12 cellular contexts compared by ENCODE assay signal in the genomic region with DNA sequence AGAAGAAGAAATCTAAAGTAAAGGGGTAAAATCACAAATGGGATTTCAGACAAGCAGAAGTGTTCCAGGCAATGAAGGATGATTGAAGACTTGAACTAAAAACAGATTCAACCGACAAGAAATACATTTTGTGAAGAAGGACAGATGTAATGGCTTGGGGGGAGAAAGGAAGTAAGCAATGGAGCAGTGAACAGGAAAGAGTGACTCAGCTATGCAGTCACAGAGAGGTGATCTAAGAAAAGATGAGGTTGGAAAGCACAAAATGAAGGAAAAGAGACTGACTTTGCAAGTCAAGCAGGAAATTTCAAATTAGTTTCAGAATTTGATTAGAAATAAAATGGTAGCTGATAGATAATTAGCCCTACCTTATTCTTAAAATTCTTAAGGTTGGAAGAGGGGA.
DNase-seq lines count a peak whose midpoint lies in the region; ATAC-seq, FAIRE-seq and TF ChIP-seq lines count a peak whose summit lies in the region.
"Had no signal": no experiment of that assay in that cellular context is flagged by ENCODE, and none has a peak within 500 bp of the region (broad histone marks: within the 10 kb centered on the region; RNA-seq: fewer than 3 reads in every experiment).

No MANE protein-coding gene starts in this region.

- H3F3A ChIP-seq in smooth muscle cell (ENCODE audit: low read depth) = no peaks in the 10 kb centered on the region

- H3K4me3 ChIP-seq in fibroblast of mammary gland (ENCODE audit: control insufficient read depth, low read depth, low read length) (no peak overlapping the region), smooth muscle cell (no peak overlapping the region), BE2C (ENCODE audit: low read depth, low read length) (no peak overlapping the region)

- H3K36me3 ChIP-seq in smooth muscle cell (ENCODE audit: low read depth) (no peaks in the 10 kb centered on the region), BE2C (no peaks in the 10 kb centered on the region)
- H3K36me3 ChIP-seq: neutrophil had no signal

- DNase-seq in SKM-1 treated with dmso at 0.1 percent for 144 hours (lab: John Stamatoyannopoulos, UW; ENCODE audit: unreplicated experiment) (peak; percentile 3), SKM-1 (lab: John Stamatoyannopoulos, UW; ENCODE audit: unreplicated experiment) (no peak), RCC 7860 (ENCODE audit: low spot score) (peak; percentile 46), fibroblast of mammary gland (ENCODE audit: low read depth) (peak; percentile 46), smooth muscle cell (lab: John Stamatoyannopoulos, UW; ENCODE audit: unreplicated experiment) (no peak), C1 segment of cervical spinal cord (lab: John Stamatoyannopoulos, UW) (no peak), BE2C (no peak)
- DNase-seq: islet precursor cell; stimulated activated CD4-positive, alpha-beta T cell treated with anti-CD3 and anti-CD28 coated beads, Interleukin-15, amount 100 ng/mL, for 24 hours had no signal

- H3K4me1 ChIP-seq in smooth muscle cell (ENCODE audit: low read depth) (no peaks in the 10 kb centered on the region), BE2C (no peaks in the 10 kb centered on the region)

- whole genome bisulfite sequencing in smooth muscle cell (ENCODE audit: low lambda C conversion rate) = 22% methylated on average over 1 of the region's 1 CpG

- H3K9ac ChIP-seq in smooth muscle cell (ENCODE audit: low read depth) = no peak overlapping the region

- no peak overlapping the region for H3K27ac ChIP-seq in smooth muscle cell (ENCODE audit: low read depth)
- H3K27ac ChIP-seq: neutrophil had no signal

- no peak for TF ChIP-seq CTCF in fibroblast of mammary gland (conservative IDR thresholded peaks at IDR 0.05; ENCODE audit: control insufficient read depth, insufficient read depth, low read depth, low read length)
- no peak for TF ChIP-seq CTCF in smooth muscle cell (IDR thresholded peaks at IDR 0.05; ENCODE audit: borderline replicate concordance, insufficient read depth, poor library complexity, severe bottlenecking)
- TF ChIP-seq CTCF in BE2C (IDR thresholded peaks at IDR 0.05; ENCODE audit: low read depth, low read length) = no peak

- no peak for ATAC-seq in GM18505 (IDR thresholded peaks at IDR 0.05; ENCODE audit: unreplicated experiment)

- no peaks in the 10 kb centered on the region for H3K27me3 ChIP-seq in smooth muscle cell (ENCODE audit: low read depth)
- no peaks in the 10 kb centered on the region for H3K27me3 ChIP-seq in BE2C
- H3K27me3 ChIP-seq: neutrophil had no signal

- peak overlapping the region; percentile 75 for H2AFZ ChIP-seq in smooth muscle cell (ENCODE audit: low read depth)

- peak; percentile 56 for FAIRE-seq in RCC 7860 (lab: Jason Lieb, UNC)
- FAIRE-seq: G401.6 had no signal

- no peak overlapping the region for H3K4me2 ChIP-seq in smooth muscle cell

- H3K79me2 ChIP-seq in smooth muscle cell (ENCODE audit: low read depth) = no peaks in the 10 kb centered on the region

- no peaks in the 10 kb centered on the region for H4K20me1 ChIP-seq in smooth muscle cell (ENCODE audit: low read depth)

- H3K9me3 ChIP-seq in smooth muscle cell (replicated peaks; ENCODE audit: low read depth) = no peaks in the 10 kb centered on the region
- no peaks in the 10 kb centered on the region for H3K9me3 ChIP-seq in BE2C
- H3K9me3 ChIP-seq: neutrophil had no signal

- TF ChIP-seq POLR2A in GM18505 (IDR thresholded peaks at IDR 0.05; ENCODE audit: borderline replicate concordance, extremely low read depth, insufficient read depth, insufficient read length) = no peak

Comparison
In these comparisons a context has a peak if more than half of its experiments do, and no peak if none do; other contexts are left out.
1. DNase-seq: peak in SKM-1 treated with dmso at 0.1 percent for 144 hours (single experiment), RCC 7860 (single experiment) and fibroblast of mammary gland (single experiment); none in SKM-1 (single experiment), smooth muscle cell (single experiment), C1 segment of cervical spinal cord (0 of 14) and BE2C (single experiment).